3 cellular contexts compared by ENCODE assay signal in genomic region chr7:44562622-44562962, GRCh38. TPM values are rescaled to one million over a fixed set of nuclear protein-coding genes. Genes with fewer than 3 reads are reported as not detected.
"Had no signal": no experiment of that assay in that cellular context is flagged by ENCODE, and none has a peak within 500 bp of the region (broad histone marks: within the 10 kb centered on the region; RNA-seq: fewer than 3 reads in every experiment).

No MANE protein-coding gene starts in this region.

RNA-seq across cellular contexts. Expression of gene NPC1L1, which starts 21.5 kb away (rescaled TPM):
- total RNA-seq: activated B cell treated with CpG ODN at 0.5 μM for 24 hours, cerebellum, foreskin keratinocyte had no signal
- polyA plus RNA-seq: foreskin keratinocyte had no signal
